32 cellular contexts compared by ENCODE assay signal in genomic region chr10:116597543-116597942, GRCh38. TPM values are rescaled to one million over a fixed set of nuclear protein-coding genes. Genes with fewer than 3 reads are reported as not detected.
"Had no signal": no experiment of that assay in that cellular context is flagged by ENCODE, and none has a peak within 500 bp of the region (broad histone marks: within the 10 kb centered on the region; RNA-seq: fewer than 3 reads in every experiment).

No MANE protein-coding gene starts in this region.

- H3K9me3 ChIP-seq: adrenal gland, MG63, SJCRH30 had no signal

- H3K4me1 Mint-ChIP-seq: activated CD4-positive, alpha-beta T cell treated with anti-CD3 and anti-CD28 coated beads, Interleukin-2, amount 10 ng/mL, durations not matched to agents 24 days and 14 days; activated naive CD4-positive, alpha-beta T cell treated with anti-CD3 and anti-CD28 coated beads, Interleukin-2, amount 50 U/mL, for 24 hours; brain had no signal

- H3K4me1 ChIP-seq: adrenal gland, SJCRH30 had no signal

- H3K27me3 ChIP-seq: adrenal gland had no signal

- H3K27me3 Mint-ChIP-seq: activated CD4-positive, alpha-beta T cell treated with anti-CD3 and anti-CD28 coated beads, Interleukin-2, amount 10 ng/mL, durations not matched to agents 24 days and 14 days; activated naive CD4-positive, alpha-beta T cell treated with anti-CD3 and anti-CD28 coated beads, Interleukin-2, amount 50 U/mL, for 24 hours had no signal

- H3K36me3 Mint-ChIP-seq: activated naive CD4-positive, alpha-beta T cell treated with anti-CD3 and anti-CD28 coated beads, Interleukin-2, amount 50 U/mL, for 24 hours; brain had no signal

- H3K27ac ChIP-seq: adrenal gland, SJCRH30, SK-N-MC had no signal

- H3K36me3 ChIP-seq: adrenal gland, MG63, SJCRH30 had no signal

- DNase-seq: activated CD4-positive, alpha-beta T cell treated with anti-CD3 and anti-CD28 coated beads, Interleukin-2, amount 10 ng/mL, durations not matched to agents 24 days and 14 days; activated CD4-positive, alpha-beta T cell treated with anti-CD3 and anti-CD28 coated beads, Interleukin-2, amount 50 U/mL, for 4 hours; activated CD8-positive, alpha-beta T cell treated with anti-CD3 and anti-CD28 coated beads, Interleukin-2, amount 10 ng/mL, durations not matched to agents 7 days and 5 days; activated gamma-delta T cell; activated naive CD4-positive, alpha-beta T cell treated with Interleukin-2 at 50 U/mL for 16 hours; activated T-cell treated with anti-CD3 and anti-CD28 coated beads, Interleukin-2, amount 50 U/mL, for 24 hours; adrenal gland; central memory CD4-positive, alpha-beta T cell; Karpas-422; KBM-7; MG63; NCI-H1048; NCI-H1436 treated with DMSO at 0.1 percent for 48 hours; NCI-H1694 treated with DMSO at 0.1 percent for 48 hours; NCI-H2029; NCI-H345; NCI-H524 treated with DMSO at 0.1 percent for 48 hours; OCI-M1; SHP77; SJCRH30; T1000 had no signal

- H3K4me3 ChIP-seq: adrenal gland, MG63, SJCRH30, SK-N-MC had no signal

- H3K27ac Mint-ChIP-seq: activated CD4-positive, alpha-beta T cell treated with anti-CD3 and anti-CD28 coated beads, Interleukin-2, amount 10 ng/mL, durations not matched to agents 24 days and 14 days; activated CD8-positive, alpha-beta T cell treated with anti-CD3 and anti-CD28 coated beads, Interleukin-2, amount 10 ng/mL, durations not matched to agents 7 days and 5 days; activated naive CD4-positive, alpha-beta T cell treated with anti-CD3 and anti-CD28 coated beads, Interleukin-2, amount 50 U/mL, for 24 hours; activated T-cell treated with anti-CD3 and anti-CD28 coated beads, Interleukin-2, amount 50 U/mL, for 24 hours; activated T-helper 2 cell treated with anti-CD3 and anti-CD28 coated beads, Interferon-gamma antibody, Interleukin-2, Interleukin-4, amounts not matched to agents 10 μg/mL and 5 μg/mL and 100 μg/mL, durations not matched to agents 14 hours and 24 hours and 36 hours; brain had no signal

- ATAC-seq: activated CD8-positive, alpha-beta T cell treated with anti-CD3 and anti-CD28 coated beads, Interleukin-2, amount 10 ng/mL, durations not matched to agents 7 days and 5 days had no signal

- H3K9me3 Mint-ChIP-seq: activated CD4-positive, alpha-beta T cell treated with anti-CD3 and anti-CD28 coated beads, Interleukin-2, amount 10 ng/mL, durations not matched to agents 24 days and 14 days; activated naive CD4-positive, alpha-beta T cell treated with anti-CD3 and anti-CD28 coated beads, Interleukin-2, amount 50 U/mL, for 24 hours; activated T-cell treated with anti-CD3 and anti-CD28 coated beads, Interleukin-2, amount 50 U/mL, for 24 hours; activated T-helper 2 cell treated with anti-CD3 and anti-CD28 coated beads, Interferon-gamma antibody, Interleukin-2, Interleukin-4, amounts not matched to agents 10 μg/mL and 5 μg/mL and 100 μg/mL, durations not matched to agents 14 hours and 24 hours and 36 hours; brain had no signal

- H3K4me3 Mint-ChIP-seq: activated CD4-positive, alpha-beta T cell treated with anti-CD3 and anti-CD28 coated beads, Interleukin-2, amount 10 ng/mL, durations not matched to agents 24 days and 14 days; activated CD8-positive, alpha-beta T cell treated with anti-CD3 and anti-CD28 coated beads, Interleukin-2, amount 10 ng/mL, durations not matched to agents 7 days and 5 days; activated naive CD4-positive, alpha-beta T cell treated with anti-CD3 and anti-CD28 coated beads, Interleukin-2, amount 50 U/mL, for 24 hours; activated T-cell treated with anti-CD3 and anti-CD28 coated beads, Interleukin-2, amount 50 U/mL, for 24 hours; brain had no signal

RNA-seq across cellular contexts. Expression of gene PNLIPRP1, which starts 6.8 kb away (rescaled TPM):
- total RNA-seq: activated CD4-positive, alpha-beta T cell treated with anti-CD3 and anti-CD28 coated beads, Interleukin-2, amount 10 ng/mL, durations not matched to agents 24 days and 14 days; activated CD8-positive, alpha-beta T cell treated with anti-CD3 and anti-CD28 coated beads, Interleukin-2, amount 10 ng/mL, durations not matched to agents 7 days and 5 days; activated T-helper 2 cell treated with anti-CD3 and anti-CD28 coated beads, Interferon-gamma antibody, Interleukin-2, Interleukin-4, amounts not matched to agents 10 μg/mL and 5 μg/mL and 100 μg/mL, durations not matched to agents 14 hours and 24 hours and 36 hours; astrocyte; bronchial epithelial cell; cerebellum; NCI-H460; RPMI7951; SJCRH30; T-helper 1 cell treated with Interleukin-12 subunit alpha and Interleukin-12 subunit beta and Interleukin-4 antibody, amounts not matched to agents 30 ng/mL and 1 ng/mL, for 36 hours; T-helper 2 cell treated with Interferon-gamma antibody and Interleukin-4, amounts not matched to agents 100 ng/mL and 5 ng/mL, for 36 hours had no signal

RNA-seq across cellular contexts. Expression of gene PNLIPRP2, which starts 23.2 kb away (rescaled TPM):
- total RNA-seq: activated CD4-positive, alpha-beta T cell treated with anti-CD3 and anti-CD28 coated beads, Interleukin-2, amount 10 ng/mL, durations not matched to agents 24 days and 14 days; activated CD8-positive, alpha-beta T cell treated with anti-CD3 and anti-CD28 coated beads, Interleukin-2, amount 10 ng/mL, durations not matched to agents 7 days and 5 days; activated T-helper 2 cell treated with anti-CD3 and anti-CD28 coated beads, Interferon-gamma antibody, Interleukin-2, Interleukin-4, amounts not matched to agents 10 μg/mL and 5 μg/mL and 100 μg/mL, durations not matched to agents 14 hours and 24 hours and 36 hours; astrocyte; bronchial epithelial cell; cerebellum; NCI-H460; RPMI7951; SJCRH30; T-helper 1 cell treated with Interleukin-12 subunit alpha and Interleukin-12 subunit beta and Interleukin-4 antibody, amounts not matched to agents 30 ng/mL and 1 ng/mL, for 36 hours; T-helper 2 cell treated with Interferon-gamma antibody and Interleukin-4, amounts not matched to agents 100 ng/mL and 5 ng/mL, for 36 hours had no signal

RNA-seq across cellular contexts. Expression of gene PNLIP, which starts 51.8 kb away (rescaled TPM):
- total RNA-seq: activated CD4-positive, alpha-beta T cell treated with anti-CD3 and anti-CD28 coated beads, Interleukin-2, amount 10 ng/mL, durations not matched to agents 24 days and 14 days; activated CD8-positive, alpha-beta T cell treated with anti-CD3 and anti-CD28 coated beads, Interleukin-2, amount 10 ng/mL, durations not matched to agents 7 days and 5 days; activated T-helper 2 cell treated with anti-CD3 and anti-CD28 coated beads, Interferon-gamma antibody, Interleukin-2, Interleukin-4, amounts not matched to agents 10 μg/mL and 5 μg/mL and 100 μg/mL, durations not matched to agents 14 hours and 24 hours and 36 hours; astrocyte; cerebellum; NCI-H460; RPMI7951; SJCRH30; T-helper 1 cell treated with Interleukin-12 subunit alpha and Interleukin-12 subunit beta and Interleukin-4 antibody, amounts not matched to agents 30 ng/mL and 1 ng/mL, for 36 hours; T-helper 2 cell treated with Interferon-gamma antibody and Interleukin-4, amounts not matched to agents 100 ng/mL and 5 ng/mL, for 36 hours had no signal
